In genomic region chr1:153866045-153866850, GRCh38 we compare ENCODE assay signal across 13 cellular contexts. TPM values are rescaled to one million over a fixed set of nuclear protein-coding genes. Genes with fewer than 3 reads are reported as not detected.
A peak's percentile ranks its signal among the peaks of the same experiment; 100 is the strongest.
DNase-seq lines count a peak whose midpoint lies in the region; ATAC-seq and TF ChIP-seq lines count a peak whose summit lies in the region.
"Had no signal": no experiment of that assay in that cellular context is flagged by ENCODE, and none has a peak within 500 bp of the region (broad histone marks: within the 10 kb centered on the region; RNA-seq: fewer than 3 reads in every experiment).

No MANE protein-coding gene starts in this region.

- no peak for TF ChIP-seq EP300 in stomach (IDR thresholded peaks at IDR 0.05)

- H3K27me3 ChIP-seq in neutrophil (no peaks in the 10 kb centered on the region), stomach (no peaks in the 10 kb centered on the region)
- H3K27me3 ChIP-seq: adrenal gland, gastrocnemius medialis, MG63 had no signal

- TF ChIP-seq CTCF in brain (conservative IDR thresholded peaks at IDR 0.05) (no peak), neutrophil (IDR thresholded peaks at IDR 0.05) (no peak), stomach (IDR thresholded peaks at IDR 0.05) (no peak)

- H3K27ac Mint-ChIP-seq in activated CD4-positive, alpha-beta T cell treated with anti-CD3 and anti-CD28 coated beads, Interleukin-2, amount 10 ng/mL, durations not matched to agents 7 days and 5 days: peak overlapping the region; percentile 76
- H3K27ac Mint-ChIP-seq in brain: peak overlapping the region; percentile 32 to 86 (median 66)

- CTCF ChIA-PET in activated CD4-positive, alpha-beta T cell treated with anti-CD3 and anti-CD28 coated beads, Interleukin-2, amount 10 ng/mL, durations not matched to agents 7 days and 5 days (lab: Charles Lee): interaction anchor here (0.6 to 1.7 kb wide), 10 partner anchors 12 to 778 kb away, joined by 3 to 5 read pairs (median 3); no protein-coding TSS in a partner anchor

- peaks cover 10 to 14% of the 10 kb centered on the region in 2 experiments for H3K4me1 ChIP-seq in neutrophil (ENCODE audit: control insufficient read depth in 1 of 2, insufficient read depth in 1 of 2, low read depth in 1 of 2, low read length in 1 of 2)
- H3K4me1 ChIP-seq in stomach: peaks cover 8 to 28% (median 18%) of the 10 kb centered on the region in 4 donors

- peaks cover 12% of the 10 kb centered on the region for H3K36me3 Mint-ChIP-seq in activated CD4-positive, alpha-beta T cell treated with anti-CD3 and anti-CD28 coated beads, Interleukin-2, amount 10 ng/mL, durations not matched to agents 7 days and 5 days (ENCODE audit: low read depth)
- H3K36me3 Mint-ChIP-seq in brain: peaks cover 37% of the 10 kb centered on the region

- H3K27ac ChIP-seq in neutrophil (peak overlapping the region; percentile 35), stomach (peak overlapping the region in 1 of 5 donors; percentile 41)
- H3K27ac ChIP-seq: VCaP had no signal

- no peak overlapping the region for H3K4me3 Mint-ChIP-seq in activated CD4-positive, alpha-beta T cell treated with anti-CD3 and anti-CD28 coated beads, Interleukin-2, amount 10 ng/mL, durations not matched to agents 7 days and 5 days
- no peak overlapping the region for H3K4me3 Mint-ChIP-seq in brain
- H3K4me3 Mint-ChIP-seq: stimulated activated naive B cell treated with anti-CD40 and anti-IgM and Interleukin-4, amounts not matched to agents 10 μg/mL and 1 μg/mL and 100 μg/mL, for 72 hours had no signal

- WGBS in stomach, 5 donors: 61 to 65% (median 64%) methylated on average over 6 of the region's 6 CpGs

- no peak for ATAC-seq in Right ventricle myocardium inferior
- ATAC-seq: gastrocnemius medialis; stimulated activated naive B cell treated with anti-CD40 and anti-IgM and Interleukin-4, amounts not matched to agents 10 μg/mL and 1 μg/mL and 100 μg/mL, for 72 hours had no signal

- DNase-seq in activated CD4-positive, alpha-beta T cell treated with anti-CD3 and anti-CD28 coated beads, Interleukin-2, amount 10 ng/mL, durations not matched to agents 7 days and 5 days: no peak
- no peak for DNase-seq in activated CD4-positive, alpha-beta T cell treated with anti-CD3 and anti-CD28 coated beads, Interleukin-2, amount 50 U/mL, for 4 hours
- DNase-seq in HS-5 (ENCODE audit: low read depth) (peak; percentile 30), H4 (ENCODE audit: low spot score) (no peak), stomach (no peak), Right ventricle myocardium inferior (ENCODE audit: missing footprints) (no peak)
- DNase-seq: gastrocnemius medialis; MG63; stimulated activated naive B cell treated with anti-CD40 and anti-IgM and Interleukin-4, amounts not matched to agents 10 μg/mL and 1 μg/mL and 100 μg/mL, for 72 hours had no signal

- POLR2A ChIA-PET in activated CD4-positive, alpha-beta T cell treated with anti-CD3 and anti-CD28 coated beads, Interleukin-2, amount 10 ng/mL, durations not matched to agents 7 days and 5 days (lab: Charles Lee): interaction anchor here (0.6 kb wide), 1 partner anchor 100 kb away, joined by 6 read pairs; no protein-coding TSS in a partner anchor

- H3K9me3 ChIP-seq in neutrophil (no peaks in the 10 kb centered on the region), stomach (no peaks in the 10 kb centered on the region)
- H3K9me3 ChIP-seq: adrenal gland, gastrocnemius medialis, MG63 had no signal

- H3K9me3 Mint-ChIP-seq in activated CD4-positive, alpha-beta T cell treated with anti-CD3 and anti-CD28 coated beads, Interleukin-2, amount 10 ng/mL, durations not matched to agents 7 days and 5 days: no peaks in the 10 kb centered on the region
- peaks cover 0 to 2% (median 0%) of the 10 kb centered on the region in 5 experiments for H3K9me3 Mint-ChIP-seq in brain
- H3K9me3 Mint-ChIP-seq: stimulated activated naive B cell treated with anti-CD40 and anti-IgM and Interleukin-4, amounts not matched to agents 10 μg/mL and 1 μg/mL and 100 μg/mL, for 72 hours had no signal

- peaks cover 27% of the 10 kb centered on the region for H3K4me1 Mint-ChIP-seq in activated CD4-positive, alpha-beta T cell treated with anti-CD3 and anti-CD28 coated beads, Interleukin-2, amount 10 ng/mL, durations not matched to agents 7 days and 5 days
- peaks cover 28% of the 10 kb centered on the region for H3K4me1 Mint-ChIP-seq in brain

- no peak for TF ChIP-seq POLR2A in stomach (IDR thresholded peaks at IDR 0.05)

- H3K27me3 Mint-ChIP-seq in activated CD4-positive, alpha-beta T cell treated with anti-CD3 and anti-CD28 coated beads, Interleukin-2, amount 10 ng/mL, durations not matched to agents 7 days and 5 days: no peaks in the 10 kb centered on the region
- no peaks in the 10 kb centered on the region for H3K27me3 Mint-ChIP-seq in brain
- H3K27me3 Mint-ChIP-seq: stimulated activated naive B cell treated with anti-CD40 and anti-IgM and Interleukin-4, amounts not matched to agents 10 μg/mL and 1 μg/mL and 100 μg/mL, for 72 hours had no signal

- intact Hi-C loops in stomach (cut with DNase I; ENCODE audit: low total_unique reads) (no loop called here), Right ventricle myocardium inferior (cut with DNase I) (no loop called here)

- H3K4me3 ChIP-seq in neutrophil (ENCODE audit: low read depth in 1 of 2, low read length in 1 of 2) (no peak overlapping the region), stomach (no peak overlapping the region)
- H3K4me3 ChIP-seq: adrenal gland, gastrocnemius medialis, MG63 had no signal

- H3K36me3 ChIP-seq in neutrophil (peaks cover 4% of the 10 kb centered on the region), stomach (peaks cover 0 to 7% (median 2%) of the 10 kb centered on the region in 4 donors)
- H3K36me3 ChIP-seq: adrenal gland, gastrocnemius medialis, MG63 had no signal

RNA-seq across cellular contexts. Expression of gene GATAD2B, which starts 56.5 kb away (rescaled TPM):
- total RNA-seq in activated CD4-positive, alpha-beta T cell treated with anti-CD3 and anti-CD28 coated beads, Interleukin-2, amount 10 ng/mL, durations not matched to agents 7 days and 5 days: 10 to 100 TPM; 73.4 to 75.4 TPM
- 29.4 TPM for polyA plus RNA-seq in brain (ENCODE audit: insufficient read depth, low read depth, low replicate concordance)
- 4.9 and 7.2 TPM in 2 replicates for total RNA-seq in H4 (2014; rRNA removed; shearing (Covaris generic))
- total RNA-seq in stomach: 10 to 100 TPM; 15.8 to 26.3 (median 18.1) TPM
- 1 to 10 TPM; 2.7 to 3.4 (median 3.2) TPM for polyA plus RNA-seq in stomach
- total RNA-seq in Right ventricle myocardium inferior: 35.3 TPM
